In the genomic region with DNA sequence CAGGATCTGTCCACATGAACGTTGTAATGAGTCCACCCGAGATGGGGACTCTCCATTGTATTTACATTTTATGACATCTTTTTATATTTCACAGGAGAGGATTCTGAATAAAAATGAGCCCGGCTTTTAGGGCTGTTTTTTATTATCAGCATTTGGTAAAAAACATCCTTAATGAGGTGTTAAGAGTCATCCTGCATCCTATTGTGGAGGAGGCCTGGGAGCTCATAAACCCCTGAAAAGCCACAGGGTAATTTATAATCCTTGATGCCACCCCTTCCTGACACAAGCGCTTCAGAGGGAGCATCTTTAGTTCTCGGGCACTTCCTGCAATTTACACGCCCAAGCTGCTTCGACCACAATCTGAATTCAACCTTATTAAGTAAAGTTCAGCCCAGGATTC, we compare ENCODE assay signal across 29 cellular contexts.
DNase-seq lines count a peak whose midpoint lies in the region; ATAC-seq and TF ChIP-seq lines count a peak whose summit lies in the region.
"Had no signal": no experiment of that assay in that cellular context is flagged by ENCODE, and none has a peak within 500 bp of the region (broad histone marks: within the 10 kb centered on the region; RNA-seq: fewer than 3 reads in every experiment).

No MANE protein-coding gene starts in this region.

- no peaks in the 10 kb centered on the region for H3K79me2 ChIP-seq in Loucy (ENCODE audit: insufficient read depth, low read length)

- no peaks in the 10 kb centered on the region for H3F3A ChIP-seq in Loucy (ENCODE audit: low read depth)

- H3K4me2 ChIP-seq in Loucy (ENCODE audit: low read depth, low read length, poor library complexity, severe bottlenecking): peak overlapping the region; percentile 75

- no peak for ATAC-seq in HG02852 (IDR thresholded peaks at IDR 0.05; ENCODE audit: unreplicated experiment)
- ATAC-seq: foreskin keratinocyte; naive thymus-derived CD4-positive, alpha-beta T cell; stimulated activated memory B cell treated with anti-CD40 and anti-IgM and Interleukin-4, amounts not matched to agents 10 μg/mL and 1 μg/mL and 100 μg/mL, for 72 hours had no signal

- peak overlapping the region; percentile 61 for H3K9ac ChIP-seq in Loucy (ENCODE audit: low read depth, low read length, poor library complexity, severe bottlenecking)
- no peak overlapping the region for H3K9ac ChIP-seq in SK-N-MC (ENCODE audit: insufficient read length)

- no peak for DNase-seq in Caco-2
- DNase-seq in SK-N-MC (ENCODE audit: low read depth, low spot score): peak; percentile 16
- DNase-seq in nephron progenitor cell: no peak
- DNase-seq in erythroblast (lab: John Stamatoyannopoulos, UW): no peak
- no peak for DNase-seq in T-helper 2 cell
- no peak for DNase-seq in midbrain (lab: John Stamatoyannopoulos, UW)
- DNase-seq: activated B cell treated with CpG ODN at 0.5 μM for 24 hours; activated CD4-positive, alpha-beta T cell treated with anti-CD3 and anti-CD28 coated beads, Interleukin-2, amount 10 ng/mL, durations not matched to agents 7 days and 5 days; activated gamma-delta T cell treated with Interleukin-2 at 50 U/mL for 16 hours; activated T-cell treated with anti-CD3 and anti-CD28 coated beads, Interleukin-2, amount 50 U/mL, for 48 hours; central memory CD4-positive, alpha-beta T cell; DMS79 treated with DMSO at 0.1 percent for 48 hours; foreskin keratinocyte; head of caudate nucleus; HFFc6; naive thymus-derived CD4-positive, alpha-beta T cell; NCI-H1105 treated with DMSO at 0.1 percent for 48 hours; NCI-H2029 treated with DMSO at 0.1 percent for 48 hours; NCI-H345; occipital lobe; SHP77 treated with DMSO at 0.1 percent for 48 hours; SW 1271; trophoblast cell had no signal

- peaks cover 11% of the 10 kb centered on the region for H3K36me3 Mint-ChIP-seq in Caco-2 (ENCODE audit: insufficient read depth, unreplicated experiment)
- H3K36me3 Mint-ChIP-seq in nephron progenitor cell (ENCODE audit: low read depth): no peaks in the 10 kb centered on the region
- H3K36me3 Mint-ChIP-seq: IgD-negative memory B cell; naive thymus-derived CD4-positive, alpha-beta T cell; stimulated activated memory B cell treated with anti-CD40 and anti-IgM and Interleukin-4, amounts not matched to agents 10 μg/mL and 1 μg/mL and 100 μg/mL, for 72 hours had no signal

- H3K9me2 ChIP-seq in Loucy (replicated peaks; ENCODE audit: low read depth, low read length): no peaks in the 10 kb centered on the region

- 0 out of 2 replicates have a peak overlapping the region, but pooled peaks have one; percentile 24 for H2AFZ ChIP-seq in Loucy (ENCODE audit: low read length)

- intact Hi-C loops in Caco-2 (cut with micrococcal nuclease; ENCODE audit: unreplicated experiment): no loop called here

- H3K27me3 ChIP-seq in Caco-2 (replicated peaks; ENCODE audit: control insufficient read depth, insufficient read depth, low read length) (no peaks in the 10 kb centered on the region), Loucy (ENCODE audit: insufficient read depth, low read length, poor library complexity, severe bottlenecking) (no peaks in the 10 kb centered on the region)

- no peaks in the 10 kb centered on the region for H3K9me3 Mint-ChIP-seq in Caco-2 (ENCODE audit: unreplicated experiment)
- H3K9me3 Mint-ChIP-seq in nephron progenitor cell: no peaks in the 10 kb centered on the region
- H3K9me3 Mint-ChIP-seq: activated B cell treated with CpG ODN at 0.5 μM for 24 hours; activated CD4-positive, alpha-beta T cell treated with anti-CD3 and anti-CD28 coated beads, Interleukin-2, amount 10 ng/mL, durations not matched to agents 7 days and 5 days; dendritic cell treated with granulocyte-macrophage colony-stimulating factor and Interleukin-4, amounts not matched to agents 40 ng/mL and 50 ng/mL, for 4 days; HFFc6; naive thymus-derived CD4-positive, alpha-beta T cell; stimulated activated memory B cell treated with anti-CD40 and anti-IgM and Interleukin-4, amounts not matched to agents 10 μg/mL and 1 μg/mL and 100 μg/mL, for 72 hours had no signal

- TF ChIP-seq CTCF in Caco-2 (IDR thresholded peaks at IDR 0.05; ENCODE audit: insufficient read depth in 1 of 2, low read depth in 1 of 2, low read length in 1 of 2, severe bottlenecking in 1 of 2, unreplicated experiment in 1 of 2) (no peak), Loucy (conservative IDR thresholded peaks at IDR 0.05; ENCODE audit: low read length) (no peak), nephron progenitor cell (IDR thresholded peaks at IDR 0.05) (no peak)

- H3K27ac Mint-ChIP-seq in Caco-2 (ENCODE audit: unreplicated experiment): peak overlapping the region; percentile 6
- H3K27ac Mint-ChIP-seq in nephron progenitor cell: peak overlapping the region; percentile 67
- H3K27ac Mint-ChIP-seq: activated B cell treated with CpG ODN at 0.5 μM for 24 hours; activated CD4-positive, alpha-beta T cell treated with anti-CD3 and anti-CD28 coated beads, Interleukin-2, amount 10 ng/mL, durations not matched to agents 7 days and 5 days; dendritic cell treated with granulocyte-macrophage colony-stimulating factor and Interleukin-4, amounts not matched to agents 40 ng/mL and 50 ng/mL, for 4 days; HFFc6; naive thymus-derived CD4-positive, alpha-beta T cell; stimulated activated memory B cell treated with anti-CD40 and anti-IgM and Interleukin-4, amounts not matched to agents 10 μg/mL and 1 μg/mL and 100 μg/mL, for 72 hours had no signal

- TF ChIP-seq POLR2A in erythroblast (IDR thresholded peaks at IDR 0.05; ENCODE audit: low read length): no peak

- H3K4me1 Mint-ChIP-seq in Caco-2 (ENCODE audit: low read depth, unreplicated experiment) (peaks cover 25% of the 10 kb centered on the region), nephron progenitor cell (peaks cover 31% of the 10 kb centered on the region)
- H3K4me1 Mint-ChIP-seq: activated B cell treated with CpG ODN at 0.5 μM for 24 hours; activated CD4-positive, alpha-beta T cell treated with anti-CD3 and anti-CD28 coated beads, Interleukin-2, amount 10 ng/mL, durations not matched to agents 7 days and 5 days; IgD-negative memory B cell; naive thymus-derived CD4-positive, alpha-beta T cell; stimulated activated memory B cell treated with anti-CD40 and anti-IgM and Interleukin-4, amounts not matched to agents 10 μg/mL and 1 μg/mL and 100 μg/mL, for 72 hours had no signal

- no peaks in the 10 kb centered on the region for H4K20me1 ChIP-seq in Loucy (ENCODE audit: insufficient read depth, low read length, poor library complexity, severe bottlenecking)

- peak overlapping the region; percentile 50; the same call in 1 of the 2 replicates for H3K27ac ChIP-seq in SK-N-MC
- H3K27ac ChIP-seq: esophagus muscularis mucosa, foreskin keratinocyte had no signal

- H3K4me3 Mint-ChIP-seq in Caco-2 (ENCODE audit: unreplicated experiment) (no peak overlapping the region), nephron progenitor cell (peak overlapping the region; percentile 5)
- H3K4me3 Mint-ChIP-seq: activated B cell treated with CpG ODN at 0.5 μM for 24 hours; activated CD4-positive, alpha-beta T cell treated with anti-CD3 and anti-CD28 coated beads, Interleukin-2, amount 10 ng/mL, durations not matched to agents 7 days and 5 days; dendritic cell treated with granulocyte-macrophage colony-stimulating factor and Interleukin-4, amounts not matched to agents 40 ng/mL and 50 ng/mL, for 4 days; HFFc6; IgD-negative memory B cell; naive thymus-derived CD4-positive, alpha-beta T cell; stimulated activated memory B cell treated with anti-CD40 and anti-IgM and Interleukin-4, amounts not matched to agents 10 μg/mL and 1 μg/mL and 100 μg/mL, for 72 hours had no signal

- CTCF ChIA-PET in Caco-2 (lab: Charles Lee): interaction anchor here (0.9 kb wide), 1 partner anchor 90 kb away, joined by 3 read pairs; no protein-coding TSS in a partner anchor

- H3K36me3 ChIP-seq in Caco-2 (ENCODE audit: control insufficient read depth, insufficient read depth, low read length) (no peaks in the 10 kb centered on the region), Loucy (ENCODE audit: insufficient read depth, low read length) (no peaks in the 10 kb centered on the region), SK-N-MC (ENCODE audit: insufficient read depth, low read length) (no peaks in the 10 kb centered on the region)
- H3K36me3 ChIP-seq: esophagus muscularis mucosa had no signal

- no peaks in the 10 kb centered on the region for H3K9me3 ChIP-seq in Caco-2
- H3K9me3 ChIP-seq in Loucy (ENCODE audit: insufficient read depth, low read depth, low read length): no peaks in the 10 kb centered on the region
- H3K9me3 ChIP-seq in SK-N-MC (ENCODE audit: low read depth, low read length): no peaks in the 10 kb centered on the region
- H3K9me3 ChIP-seq: esophagus muscularis mucosa had no signal

- no peak overlapping the region for H3K4me3 ChIP-seq in Caco-2 (ENCODE audit: low read depth, low read length)
- peak overlapping the region; percentile 40 for H3K4me3 ChIP-seq in Loucy (ENCODE audit: low read length, poor library complexity, severe bottlenecking)
- 0 out of 2 replicates have a peak overlapping the region, but pooled peaks have one; percentile 30 for H3K4me3 ChIP-seq in SK-N-MC
- H3K4me3 ChIP-seq: esophagus muscularis mucosa had no signal

- no TSS peak for BruUV-seq in Caco-2 (replicated peaks; lab: Mats Ljungman, UMichigan)

- peaks cover 10% of the 10 kb centered on the region for H3K4me1 ChIP-seq in Caco-2
- peaks cover 13% of the 10 kb centered on the region for H3K4me1 ChIP-seq in Loucy (ENCODE audit: insufficient read depth, low read length, poor library complexity, severe bottlenecking)
- H3K4me1 ChIP-seq: esophagus muscularis mucosa, foreskin keratinocyte had no signal

- no peaks in the 10 kb centered on the region for H3K27me3 Mint-ChIP-seq in Caco-2 (ENCODE audit: insufficient read depth, unreplicated experiment)
- no peaks in the 10 kb centered on the region for H3K27me3 Mint-ChIP-seq in nephron progenitor cell (ENCODE audit: low read depth, poor library complexity)
- H3K27me3 Mint-ChIP-seq: activated B cell treated with CpG ODN at 0.5 μM for 24 hours; stimulated activated memory B cell treated with anti-CD40 and anti-IgM and Interleukin-4, amounts not matched to agents 10 μg/mL and 1 μg/mL and 100 μg/mL, for 72 hours had no signal

- POLR2A ChIA-PET in Caco-2 (lab: Charles Lee): interaction anchor here (0.8 kb wide), 1 partner anchor 79 kb away, joined by 3 read pairs; no protein-coding TSS in a partner anchor
